9 cellular contexts compared by ENCODE assay signal in genomic region chr13:97261254-97262015, GRCh38. TPM values are rescaled to one million over a fixed set of nuclear protein-coding genes. Genes with fewer than 3 reads are reported as not detected.
DNase-seq lines count a peak whose midpoint lies in the region; ATAC-seq, FAIRE-seq and TF ChIP-seq lines count a peak whose summit lies in the region.
"Had no signal": no experiment of that assay in that cellular context is flagged by ENCODE, and none has a peak within 500 bp of the region (broad histone marks: within the 10 kb centered on the region; RNA-seq: fewer than 3 reads in every experiment).

No MANE protein-coding gene starts in this region.

- WGBS in small intestine, 3 donors: 77 to 82% (median 78%) methylated on average over 10 of the region's 10 CpGs
- 68 to 79% (median 78%) methylated on average over 10 of the region's 10 CpGs for WGBS in spleen, 5 donors

- no peak overlapping the region for H3K27ac ChIP-seq in small intestine (ENCODE audit: low read depth in 1 of 2, low read length in 1 of 2)
- no peak overlapping the region for H3K27ac ChIP-seq in spleen

- H3K4me3 Mint-ChIP-seq in nephron progenitor cell: peak overlapping the region; percentile 45

- intact Hi-C loops in spleen (cut with DNase I; ENCODE audit: low total_unique reads): no loop called here

- H3K36me3 Mint-ChIP-seq in nephron progenitor cell (ENCODE audit: low read depth): peaks cover 30% of the 10 kb centered on the region

- peak overlapping the region; percentile 88 for H3K27ac Mint-ChIP-seq in nephron progenitor cell

- H3K4me1 ChIP-seq in small intestine (ENCODE audit: control insufficient read depth in 2 of 2, insufficient read depth in 1 of 2, low read depth in 1 of 2, low read length in 1 of 2) (peaks cover 14 to 30% of the 10 kb centered on the region in 2 donors), spleen (peaks cover 5 to 71% (median 47%) of the 10 kb centered on the region in 6 donors)

- H3K27me3 ChIP-seq in small intestine (ENCODE audit: control insufficient read depth in 2 of 2, insufficient read depth in 2 of 2, low read length in 2 of 2) (no peaks in the 10 kb centered on the region), spleen (replicated peaks in 1 of 7) (no peaks in the 10 kb centered on the region)

- H3K9me3 ChIP-seq in small intestine (ENCODE audit: control insufficient read depth, low read depth): no peaks in the 10 kb centered on the region
- no peaks in the 10 kb centered on the region for H3K9me3 ChIP-seq in spleen

- H3K4me3 ChIP-seq in small intestine (ENCODE audit: low read depth in 1 of 2, low read length in 2 of 2): no peak overlapping the region
- H3K4me3 ChIP-seq in spleen: no peak overlapping the region

- no peaks in the 10 kb centered on the region for H3K9me3 Mint-ChIP-seq in nephron progenitor cell

- FAIRE-seq in small intestine (lab: Jason Lieb, UNC): no peak
- FAIRE-seq: A204.1 had no signal

- peaks cover 61% of the 10 kb centered on the region for H3K4me1 Mint-ChIP-seq in nephron progenitor cell

- TF ChIP-seq POLR2A in spleen (IDR thresholded peaks at IDR 0.05): no peak

- peaks cover 8% of the 10 kb centered on the region for H3K27me3 Mint-ChIP-seq in nephron progenitor cell (ENCODE audit: low read depth, poor library complexity)

- peak; percentile 45 for ATAC-seq in HG03064 (IDR thresholded peaks at IDR 0.05; ENCODE audit: low read depth, unreplicated experiment)

- H3K36me3 ChIP-seq in small intestine (ENCODE audit: control insufficient read depth in 2 of 2, insufficient read depth in 2 of 2, low read length in 2 of 2) (peaks cover 0 to 1% of the 10 kb centered on the region in 2 donors), spleen (peaks cover 0 to 12% (median 0%) of the 10 kb centered on the region in 6 donors)

- no peak for TF ChIP-seq CTCF in nephron progenitor cell (IDR thresholded peaks at IDR 0.05)
- no peak for TF ChIP-seq CTCF in spleen (IDR thresholded peaks at IDR 0.05 in 8 of 11, conservative IDR thresholded peaks at IDR 0.05 in 3 of 11)

- peak; percentile 66 for DNase-seq in NOMO-1 treated with DMSO at 0.1 percent for 48 hours (lab: John Stamatoyannopoulos, UW; ENCODE audit: unreplicated experiment)
- DNase-seq in NOMO-1 treated with dmso at 0.1 percent for 144 hours (lab: John Stamatoyannopoulos, UW; ENCODE audit: unreplicated experiment): no peak
- peak; percentile 22 for DNase-seq in activated gamma-delta T cell treated with anti-CD3 and anti-CD28 coated beads, Interleukin-2, amount 50 U/mL, for 16 hours (ENCODE audit: low read depth)
- DNase-seq in nephron progenitor cell: no peak
- DNase-seq in amniotic stem cell (lab: John Stamatoyannopoulos, UW): no peak
- no peak for DNase-seq in small intestine
- DNase-seq in spleen: no peak

RNA-seq across cellular contexts. Expression of gene MBNL2, which starts 39.3 kb away (rescaled TPM):
- polyA plus RNA-seq in small intestine (10 to 100 TPM; 12.1 to 13.6 (median 12.7) TPM), spleen (1 to 10 TPM; 7.0 to 7.7 (median 7.4) TPM)
- 10 to 100 TPM; 28.2 to 56.3 (median 40.4) TPM for total RNA-seq in spleen

Comparison
In these comparisons a context has a peak if more than half of its experiments do, and no peak if none do; other contexts are left out.
1. DNase-seq: peak in NOMO-1 treated with DMSO at 0.1 percent for 48 hours (single experiment) and activated gamma-delta T cell treated with anti-CD3 and anti-CD28 coated beads, Interleukin-2, amount 50 U/mL, for 16 hours (single experiment); none in NOMO-1 treated with dmso at 0.1 percent for 144 hours (single experiment), nephron progenitor cell (single experiment), amniotic stem cell (single experiment), small intestine (single experiment) and spleen (single experiment).